In genomic region chr2:105820691-105821090, GRCh38 we compare ENCODE assay signal across 23 cellular contexts.
DNase-seq lines count a peak whose midpoint lies in the region; ATAC-seq, FAIRE-seq and TF ChIP-seq lines count a peak whose summit lies in the region.
"Had no signal": no experiment of that assay in that cellular context is flagged by ENCODE, and none has a peak within 500 bp of the region (broad histone marks: within the 10 kb centered on the region; RNA-seq: fewer than 3 reads in every experiment).

No MANE protein-coding gene starts in this region.

- H4K20me1 ChIP-seq in HepG2 (ENCODE audit: insufficient read depth, low read length) = no peaks in the 10 kb centered on the region

- no peak for TF ChIP-seq EP300 in HepG2 (IDR thresholded peaks at IDR 0.05; ENCODE audit: low read depth in 2 of 2, low read length in 2 of 2)
- no peak for TF ChIP-seq EP300 in HepG2 (CRISPR knock-in tag; IDR thresholded peaks at IDR 0.05; ENCODE audit: borderline replicate concordance)
- TF ChIP-seq EP300 in sigmoid colon (IDR thresholded peaks at IDR 0.05) = no peak

- peak overlapping the region in 1 of 2 donors; percentile 16 for H3K4me3 Mint-ChIP-seq in activated T-cell treated with anti-CD3 and anti-CD28 coated beads, Interleukin-2, amount 50 U/mL, for 72 hours
- H3K4me3 Mint-ChIP-seq in activated CD8-positive, alpha-beta T cell treated with anti-CD3 and anti-CD28 coated beads, Interleukin-2, amount 10 ng/mL, durations not matched to agents 7 days and 5 days = no peak overlapping the region
- no peak overlapping the region for H3K4me3 Mint-ChIP-seq in stimulated activated naive B cell treated with anti-CD40 and anti-IgM and Interleukin-4, amounts not matched to agents 10 μg/mL and 1 μg/mL and 100 μg/mL, for 72 hours
- H3K4me3 Mint-ChIP-seq: dendritic cell treated with granulocyte-macrophage colony-stimulating factor and Interleukin-4, amounts not matched to agents 40 ng/mL and 50 ng/mL, for 4 days; HFFc6; IgD-negative memory B cell; neural progenitor cell had no signal

- intact Hi-C loops in HepG2 (cut with micrococcal nuclease; ENCODE audit: unreplicated experiment) = loop anchor here (5.0 kb wide), 2 partner anchors 73 to 97 kb away; no protein-coding TSS in a partner anchor
- intact Hi-C loops in sigmoid colon (cut with DNase I) = no loop called here

- TF ChIP-seq CTCF in HepG2 (CRISPR knock-in tag; IDR thresholded peaks at IDR 0.05) (no peak), sigmoid colon (IDR thresholded peaks at IDR 0.05) (no peak)

- peak overlapping the region; percentile 39 for H3K27ac Mint-ChIP-seq in activated T-cell treated with anti-CD3 and anti-CD28 coated beads, Interleukin-2, amount 50 U/mL, for 72 hours
- H3K27ac Mint-ChIP-seq in activated CD8-positive, alpha-beta T cell treated with anti-CD3 and anti-CD28 coated beads, Interleukin-2, amount 10 ng/mL, durations not matched to agents 7 days and 5 days = peak overlapping the region; percentile 58
- H3K27ac Mint-ChIP-seq in stimulated activated naive B cell treated with anti-CD40 and anti-IgM and Interleukin-4, amounts not matched to agents 10 μg/mL and 1 μg/mL and 100 μg/mL, for 72 hours = peak overlapping the region; percentile 75
- H3K27ac Mint-ChIP-seq: dendritic cell treated with granulocyte-macrophage colony-stimulating factor and Interleukin-4, amounts not matched to agents 40 ng/mL and 50 ng/mL, for 4 days; HFFc6; neural progenitor cell had no signal

- DNase-seq in activated T-cell treated with anti-CD3 and anti-CD28 coated beads, Interleukin-2, amount 50 U/mL, for 72 hours = no peak
- DNase-seq in activated T-cell treated with anti-CD3 and anti-CD28 coated beads for 4 hours = no peak
- no peak for DNase-seq in activated CD8-positive, alpha-beta T cell treated with anti-CD3 and anti-CD28 coated beads, Interleukin-2, amount 10 ng/mL, durations not matched to agents 7 days and 5 days
- DNase-seq in HepG2 (ENCODE audit: low spot score) = peak; percentile 17
- no peak for DNase-seq in stimulated activated naive B cell treated with anti-CD40 and anti-IgM and Interleukin-4, amounts not matched to agents 10 μg/mL and 1 μg/mL and 100 μg/mL, for 72 hours
- DNase-seq in islet precursor cell = no peak
- DNase-seq in sigmoid colon = no peak
- DNase-seq in NCI-H1694 treated with DMSO at 0.1 percent for 48 hours (lab: John Stamatoyannopoulos, UW) = no peak
- DNase-seq: activated CD8-positive, alpha-beta memory T cell treated with anti-CD3 and anti-CD28 coated beads, Interleukin-2, amount 50 U/mL, for 48 hours; HFFc6; MG63; NCI-H1436 treated with DMSO at 0.1 percent for 48 hours; NCI-H2171 treated with DMSO at 0.1 percent for 48 hours; PC-9; stimulated activated CD8-positive, alpha-beta memory T cell treated with anti-CD3 and anti-CD28 coated beads, Interleukin-4, amount 100 ng/mL, for 48 hours had no signal

- H3K4me3 ChIP-seq in HepG2 (replicated peaks in 1 of 3; ENCODE audit: insufficient read depth in 1 of 3, low read depth in 2 of 3, low read length in 3 of 3) (no peak overlapping the region), sigmoid colon (no peak overlapping the region)
- H3K4me3 ChIP-seq: MG63, neural progenitor cell, PC-9, SJSA1 had no signal

- H3K36me3 ChIP-seq in HepG2 (replicated peaks in 1 of 2; ENCODE audit: control insufficient read depth in 1 of 2, insufficient read depth in 2 of 2, low read length in 2 of 2) (peaks cover 0 to 9% of the 10 kb centered on the region in 2 experiments; a peak in 2 of 5 replicates), sigmoid colon (peaks cover 0 to 17% (median 0%) of the 10 kb centered on the region in 4 donors)
- H3K36me3 ChIP-seq: MG63, neural progenitor cell had no signal

- no peaks in the 10 kb centered on the region for H3K9me3 Mint-ChIP-seq in activated T-cell treated with anti-CD3 and anti-CD28 coated beads, Interleukin-2, amount 50 U/mL, for 72 hours
- H3K9me3 Mint-ChIP-seq in activated CD8-positive, alpha-beta T cell treated with anti-CD3 and anti-CD28 coated beads, Interleukin-2, amount 10 ng/mL, durations not matched to agents 7 days and 5 days (ENCODE audit: insufficient read depth) = no peaks in the 10 kb centered on the region
- H3K9me3 Mint-ChIP-seq in stimulated activated naive B cell treated with anti-CD40 and anti-IgM and Interleukin-4, amounts not matched to agents 10 μg/mL and 1 μg/mL and 100 μg/mL, for 72 hours = no peaks in the 10 kb centered on the region
- H3K9me3 Mint-ChIP-seq: dendritic cell treated with granulocyte-macrophage colony-stimulating factor and Interleukin-4, amounts not matched to agents 40 ng/mL and 50 ng/mL, for 4 days; HFFc6; IgD-negative memory B cell; neural progenitor cell had no signal

- no TSS peak for BruUV-seq in HepG2 (replicated peaks; lab: Mats Ljungman, UMichigan)

- no peak for ATAC-seq in activated T-cell treated with anti-CD3 and anti-CD28 coated beads, Interleukin-2, amount 50 U/mL, for 72 hours (replicated peaks in 1 of 2)
- no peak for ATAC-seq in activated CD8-positive, alpha-beta T cell treated with anti-CD3 and anti-CD28 coated beads, Interleukin-2, amount 10 ng/mL, durations not matched to agents 7 days and 5 days
- no peak for ATAC-seq in HepG2
- ATAC-seq in stimulated activated naive B cell treated with anti-CD40 and anti-IgM and Interleukin-4, amounts not matched to agents 10 μg/mL and 1 μg/mL and 100 μg/mL, for 72 hours (replicated peaks) = no peak
- ATAC-seq: activated CD4-positive, CD25-positive, alpha-beta regulatory T cell treated with anti-CD3 and anti-CD28 coated beads, Interleukin-2, amount 50 U/mL, for 24 hours had no signal

- no peak overlapping the region for H3K4me2 ChIP-seq in HepG2 (ENCODE audit: low read depth, low read length)
- H3K4me2 ChIP-seq: neural progenitor cell, PC-9 had no signal

- in situ Hi-C loops in HepG2 (cut with HindIII; ENCODE audit: extremely low pct_ligation_motif_present, low pct_unique_long_range_greater_than_20kb) = no loop called here

- CTCF ChIA-PET in activated CD8-positive, alpha-beta T cell treated with anti-CD3 and anti-CD28 coated beads, Interleukin-2, amount 10 ng/mL, durations not matched to agents 7 days and 5 days (lab: Charles Lee) = interaction anchor here (1.9 to 3.2 kb wide), 4 partner anchors 8 to 21 kb away, joined by 5 to 19 read pairs (median 12); no protein-coding TSS in a partner anchor
- CTCF ChIA-PET in HepG2 (lab: Yijun Ruan, JAX; ENCODE audit: low intra/inter-chr PET ratio, low total read pairs) = no interaction called here

- H3K27ac ChIP-seq in HepG2 (ENCODE audit: extremely low read length, insufficient read depth, low read length) (no peak overlapping the region), sigmoid colon (no peak overlapping the region)
- H3K27ac ChIP-seq: C4-2B, neural progenitor cell, PC-9, SJSA1 had no signal

- FAIRE-seq in HepG2 (lab: Jason Lieb, UNC) = no peak
- FAIRE-seq: endothelial cell of umbilical vein, frontal cortex had no signal

- TF ChIP-seq POLR2A in HepG2 (IDR thresholded peaks at IDR 0.05; ENCODE audit: insufficient read depth in 1 of 2, low read depth in 2 of 2, low read length in 2 of 2) (no peak), sigmoid colon (IDR thresholded peaks at IDR 0.05) (no peak)

- POLR2A ChIA-PET in activated CD8-positive, alpha-beta T cell treated with anti-CD3 and anti-CD28 coated beads, Interleukin-2, amount 10 ng/mL, durations not matched to agents 7 days and 5 days (lab: Charles Lee) = no interaction called here
- POLR2A ChIA-PET in HepG2 (lab: Yijun Ruan, JAX) = interaction anchor here (1.6 kb wide), 1 partner anchor 98 kb away, joined by 4 read pairs; no protein-coding TSS in a partner anchor

- peaks cover 4% of the 10 kb centered on the region for H3K79me2 ChIP-seq in HepG2 (ENCODE audit: insufficient read depth, low read length)

- 69% methylated on average over 6 of the region's 6 CpGs for WGBS in HepG2 (ENCODE audit: low lambda C conversion rate)
- WGBS in sigmoid colon, 2 donors = 54 to 68% methylated on average over 6 of the region's 6 CpGs

- TF ChIP-seq RAD21 in HepG2 (CRISPR knock-in tag; IDR thresholded peaks at IDR 0.05) = no peak

- no peaks in the 10 kb centered on the region for H3K27me3 ChIP-seq in HepG2 (ENCODE audit: control insufficient read depth in 1 of 2, insufficient read depth in 2 of 2, low read length in 2 of 2)
- no peaks in the 10 kb centered on the region for H3K27me3 ChIP-seq in sigmoid colon
- H3K27me3 ChIP-seq: MG63, neural progenitor cell, SJSA1 had no signal

- peaks cover 9 to 62% of the 10 kb centered on the region in 2 donors for H3K36me3 Mint-ChIP-seq in activated T-cell treated with anti-CD3 and anti-CD28 coated beads, Interleukin-2, amount 50 U/mL, for 72 hours (ENCODE audit: insufficient read depth in 2 of 2)
- H3K36me3 Mint-ChIP-seq in activated CD8-positive, alpha-beta T cell treated with anti-CD3 and anti-CD28 coated beads, Interleukin-2, amount 10 ng/mL, durations not matched to agents 7 days and 5 days (ENCODE audit: low read depth) = peaks cover 72% of the 10 kb centered on the region
- peaks cover 56 to 76% of the 10 kb centered on the region in 2 donors for H3K36me3 Mint-ChIP-seq in stimulated activated naive B cell treated with anti-CD40 and anti-IgM and Interleukin-4, amounts not matched to agents 10 μg/mL and 1 μg/mL and 100 μg/mL, for 72 hours

- H3K9ac ChIP-seq in HepG2 (ENCODE audit: insufficient read depth, low read depth, low read length) = no peak overlapping the region
- H3K9ac ChIP-seq: neural progenitor cell had no signal

- H2AFZ ChIP-seq in HepG2 (ENCODE audit: low read length) = no peak overlapping the region
- H2AFZ ChIP-seq: neural progenitor cell, PC-9 had no signal

- H3K9me3 ChIP-seq in HepG2 (ENCODE audit: low read length) (no peaks in the 10 kb centered on the region), sigmoid colon (no peaks in the 10 kb centered on the region)
- H3K9me3 ChIP-seq: MG63, SJSA1 had no signal

- H3K4me1 ChIP-seq in HepG2 (ENCODE audit: insufficient read depth, low read length) = peaks cover 42% of the 10 kb centered on the region
- peaks cover 0 to 37% (median 34%) of the 10 kb centered on the region in 4 donors for H3K4me1 ChIP-seq in sigmoid colon
- H3K4me1 ChIP-seq: SJSA1 had no signal

- H3K4me1 Mint-ChIP-seq in activated T-cell treated with anti-CD3 and anti-CD28 coated beads, Interleukin-2, amount 50 U/mL, for 72 hours (ENCODE audit: low read depth) = peaks cover 81% of the 10 kb centered on the region
- peaks cover 68% of the 10 kb centered on the region for H3K4me1 Mint-ChIP-seq in activated CD8-positive, alpha-beta T cell treated with anti-CD3 and anti-CD28 coated beads, Interleukin-2, amount 10 ng/mL, durations not matched to agents 7 days and 5 days (ENCODE audit: low read depth)
- peaks cover 47 to 71% of the 10 kb centered on the region in 2 donors for H3K4me1 Mint-ChIP-seq in stimulated activated naive B cell treated with anti-CD40 and anti-IgM and Interleukin-4, amounts not matched to agents 10 μg/mL and 1 μg/mL and 100 μg/mL, for 72 hours

- H3K27me3 Mint-ChIP-seq in activated T-cell treated with anti-CD3 and anti-CD28 coated beads, Interleukin-2, amount 50 U/mL, for 72 hours (ENCODE audit: low read depth) = no peaks in the 10 kb centered on the region
- no peaks in the 10 kb centered on the region for H3K27me3 Mint-ChIP-seq in activated CD8-positive, alpha-beta T cell treated with anti-CD3 and anti-CD28 coated beads, Interleukin-2, amount 10 ng/mL, durations not matched to agents 7 days and 5 days (ENCODE audit: low read depth)
- no peaks in the 10 kb centered on the region for H3K27me3 Mint-ChIP-seq in stimulated activated naive B cell treated with anti-CD40 and anti-IgM and Interleukin-4, amounts not matched to agents 10 μg/mL and 1 μg/mL and 100 μg/mL, for 72 hours
- H3K27me3 Mint-ChIP-seq: dendritic cell treated with granulocyte-macrophage colony-stimulating factor and Interleukin-4, amounts not matched to agents 40 ng/mL and 50 ng/mL, for 4 days; IgD-negative memory B cell had no signal
